Comparison of ENCODE assay signal across 2 cellular contexts in the genomic region with DNA sequence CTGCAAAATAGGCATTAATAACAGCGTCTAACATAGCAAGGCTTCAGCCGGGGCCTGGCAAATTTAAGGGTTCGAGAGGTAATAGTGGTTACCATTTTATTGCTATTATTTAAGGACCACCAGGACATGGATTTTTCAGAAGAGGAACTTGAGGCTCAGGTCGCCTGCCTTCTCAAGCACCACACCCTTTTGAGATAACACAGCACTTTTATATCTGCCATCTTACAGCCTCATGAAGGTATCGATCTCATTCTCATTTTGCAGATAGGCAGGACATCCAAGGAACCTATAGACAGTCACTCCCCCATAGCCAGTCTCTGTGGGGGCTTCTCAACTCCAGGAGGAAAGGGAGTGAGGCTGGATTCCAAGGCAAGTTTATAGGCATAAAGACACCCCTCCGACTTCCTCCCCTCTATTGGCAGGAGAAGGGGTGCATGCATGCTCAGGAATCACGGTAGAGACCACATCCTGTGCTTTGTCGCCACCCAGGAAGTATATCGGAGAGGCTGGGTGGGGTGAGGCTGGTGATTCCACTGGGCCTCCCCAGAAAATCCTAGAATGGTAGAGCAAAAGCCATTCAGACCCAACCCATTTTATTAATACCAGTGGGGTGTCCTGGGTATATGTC.
TF ChIP-seq lines count a peak whose summit lies in the region.

No MANE protein-coding gene starts in this region.

TF ChIP-seq in IMR-90, 13 proteins besides CTCF, POLR2A, EP300 and RAD21:
- TF ChIP-seq CEBPB (IDR thresholded peaks at IDR 0.05; ENCODE audit: low read depth, low read length) (no peak), MXI1 (IDR thresholded peaks at IDR 0.05; ENCODE audit: borderline replicate concordance, low read depth, low read length) (no peak), SMC3 (IDR thresholded peaks at IDR 0.05; ENCODE audit: low read depth, low read length) (no peak), NFE2L2 (IDR thresholded peaks at IDR 0.05; ENCODE audit: low read depth, low read length) (no peak), MAFK (IDR thresholded peaks at IDR 0.05; ENCODE audit: low read depth, low read length) (no peak), BHLHE40 (IDR thresholded peaks at IDR 0.05; ENCODE audit: low read depth, low read length) (no peak), CHD1 (IDR thresholded peaks at IDR 0.05; ENCODE audit: low read depth, low read length) (no peak)
- TF ChIP-seq, protein P1, sequence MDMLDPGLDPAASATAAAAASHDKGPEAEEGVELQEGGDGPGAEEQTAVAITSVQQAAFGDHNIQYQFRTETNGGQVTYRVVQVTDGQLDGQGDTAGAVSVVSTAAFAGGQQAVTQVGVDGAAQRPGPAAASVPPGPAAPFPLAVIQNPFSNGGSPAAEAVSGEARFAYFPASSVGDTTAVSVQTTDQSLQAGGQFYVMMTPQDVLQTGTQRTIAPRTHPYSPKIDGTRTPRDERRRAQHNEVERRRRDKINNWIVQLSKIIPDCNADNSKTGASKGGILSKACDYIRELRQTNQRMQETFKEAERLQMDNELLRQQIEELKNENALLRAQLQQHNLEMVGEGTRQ (IDR thresholded peaks at IDR 0.05; ENCODE audit: low read depth, low read length) = no peak
TF ChIP-seq in IMR-90: peak in this region for 0.

TF ChIP-seq in HepG2, 621 proteins besides CTCF, POLR2A, EP300 and RAD21:
- TF ChIP-seq ZNF407 (CRISPR knock-in tag; IDR thresholded peaks at IDR 0.05; ENCODE audit: not compliant biosample characterization) (no peak), ZNF121 (CRISPR knock-in tag; IDR thresholded peaks at IDR 0.05) (no peak), XRCC5 (optimal IDR thresholded peaks at IDR 0.05; ENCODE audit: low read length) (no peak), ZSCAN31 (CRISPR knock-in tag; IDR thresholded peaks at IDR 0.05; ENCODE audit: low read depth) (no peak), FOXA3 (CRISPR knock-in tag; IDR thresholded peaks at IDR 0.05) (no peak)
